ENCODE assay signal across 10 cellular contexts in genomic region chr14:56952766-56953473, GRCh38.
A peak's percentile ranks its signal among the peaks of the same experiment; 100 is the strongest.
DNase-seq lines count a peak whose midpoint lies in the region; FAIRE-seq and TF ChIP-seq lines count a peak whose summit lies in the region.
"Had no signal": no experiment of that assay in that cellular context is flagged by ENCODE, and none has a peak within 500 bp of the region (broad histone marks: within the 10 kb centered on the region; RNA-seq: fewer than 3 reads in every experiment).

No MANE protein-coding gene starts in this region.

- DNase-seq in Caki2 (ENCODE audit: low read depth) (peak; percentile 4), HTR-8/SVneo (ENCODE audit: insufficient read length, low spot score) (no peak), epithelial cell of proximal tubule (ENCODE audit: low read depth) (peak; percentile 22), retinal pigment epithelial cell (ENCODE audit: low read depth) (peak; percentile 98), NCI-H146 treated with DMSO at 0.1 percent for 48 hours (lab: John Stamatoyannopoulos, UW; ENCODE audit: unreplicated experiment) (no peak), NOMO-1 (lab: John Stamatoyannopoulos, UW; ENCODE audit: unreplicated experiment in 2 of 2) (no peak), NAMALWA (ENCODE audit: low spot score) (no peak)
- DNase-seq: CD8-positive, alpha-beta T cell; COR-L47 had no signal

- in situ Hi-C loops in Caki2 (cut with HindIII; ENCODE audit: low pct_unique_long_range_greater_than_20kb, low sequenced_read_pairs): no loop called here

- FAIRE-seq in HTR-8/SVneo (lab: Jason Lieb, UNC): peak; percentile 77
- FAIRE-seq: H54 had no signal

- no peak overlapping the region for H3K4me3 ChIP-seq in epithelial cell of proximal tubule (ENCODE audit: low read depth, low read length)
- H3K4me3 ChIP-seq in retinal pigment epithelial cell (ENCODE audit: low read length): no peak overlapping the region

- TF ChIP-seq CTCF in epithelial cell of proximal tubule (conservative IDR thresholded peaks at IDR 0.05; ENCODE audit: low read depth, low read length): no peak
- TF ChIP-seq CTCF in retinal pigment epithelial cell (conservative IDR thresholded peaks at IDR 0.05; ENCODE audit: low read depth, low read length): no peak

Comparison
In these comparisons a context has a peak if more than half of its experiments do, and no peak if none do; other contexts are left out.
1. DNase-seq: peak in Caki2 (single experiment), epithelial cell of proximal tubule (single experiment) and retinal pigment epithelial cell (single experiment); none in HTR-8/SVneo (single experiment), NCI-H146 treated with DMSO at 0.1 percent for 48 hours (single experiment), NOMO-1 (0 of 2) and NAMALWA (single experiment).